Comparison of ENCODE assay signal across 13 cellular contexts in the genomic region with DNA sequence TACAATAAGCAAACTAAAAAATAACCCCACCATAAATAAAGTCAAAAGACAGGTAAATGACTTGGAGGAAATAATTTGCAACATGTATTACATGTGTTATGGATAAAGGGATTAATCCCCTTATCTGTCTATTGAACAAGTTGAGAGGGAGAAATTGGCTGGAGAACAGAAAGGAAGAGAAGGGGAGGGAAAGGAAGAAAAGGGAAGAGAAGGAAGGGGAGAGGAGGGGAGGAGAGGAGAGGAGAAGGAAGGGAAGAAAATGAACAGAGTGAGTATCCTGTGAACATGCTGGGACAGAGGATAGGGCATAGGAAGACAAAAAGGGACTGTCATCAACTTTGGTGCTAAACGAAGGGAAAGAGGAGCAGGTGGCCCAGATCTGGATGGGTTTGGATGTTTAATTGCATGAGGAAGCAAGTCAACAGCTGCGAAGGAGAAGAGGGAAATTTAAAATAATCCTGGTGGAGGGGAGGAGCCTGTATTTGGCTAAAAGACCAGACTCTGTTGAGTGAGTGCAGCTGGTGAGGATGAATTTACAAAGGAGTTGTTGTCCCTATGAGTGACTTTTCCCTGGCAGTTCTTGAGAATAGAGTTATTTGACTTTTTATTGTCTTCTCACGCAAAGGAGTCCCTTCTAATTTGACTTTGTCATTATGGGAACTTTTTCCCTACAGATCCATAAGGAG. TPM values are rescaled to one million over a fixed set of nuclear protein-coding genes. Genes with fewer than 3 reads are reported as not detected.
DNase-seq lines count a peak whose midpoint lies in the region; ATAC-seq and TF ChIP-seq lines count a peak whose summit lies in the region.
"Had no signal": no experiment of that assay in that cellular context is flagged by ENCODE, and none has a peak within 500 bp of the region (broad histone marks: within the 10 kb centered on the region; RNA-seq: fewer than 3 reads in every experiment).

No MANE protein-coding gene starts in this region.

- BruUV-seq in A673 (replicated peaks; lab: Mats Ljungman, UMichigan), result no TSS peak

- POLR2A ChIA-PET in A673 (lab: Charles Lee; ENCODE audit: low non-redundant PET), result no interaction called here

- ATAC-seq in heart right ventricle, result peak in 6 of 8 donors; percentile 47 to 78 (median 58)
- no peak for ATAC-seq in HG02610 (IDR thresholded peaks at IDR 0.05; ENCODE audit: unreplicated experiment)
- ATAC-seq: activated naive CD8-positive, alpha-beta T cell treated with anti-CD3 and anti-CD28 coated beads, Interleukin-2, amount 50 U/mL, for 24 hours had no signal

- H2AFZ ChIP-seq in OCI-LY1 (ENCODE audit: low read length), result no peak overlapping the region
- H2AFZ ChIP-seq: GM23248 had no signal

- peaks cover 22% of the 10 kb centered on the region for H3K4me1 ChIP-seq in A673 (ENCODE audit: insufficient read depth, low read length, poor library complexity, severe bottlenecking)
- peaks cover 79% of the 10 kb centered on the region for H3K4me1 ChIP-seq in OCI-LY1 (ENCODE audit: insufficient read depth, low read length, severe bottlenecking)
- H3K4me1 ChIP-seq in heart right ventricle, result peaks cover 0 to 28% (median 6%) of the 10 kb centered on the region in 9 donors

- no peaks in the 10 kb centered on the region for H3K79me2 ChIP-seq in OCI-LY1 (ENCODE audit: insufficient read depth, low read length)

- peak overlapping the region; percentile 9; the same call in 1 of the 2 replicates for H3K9ac ChIP-seq in OCI-LY1 (ENCODE audit: low read length)
- H3K9ac ChIP-seq: GM23248 had no signal

- WGBS in heart right ventricle, 2 donors, result 59 to 61% methylated on average over 3 of the region's 3 CpGs

- H3K4me2 ChIP-seq in OCI-LY1 (ENCODE audit: low read length), result no peak overlapping the region

- no peak overlapping the region for H3K27ac ChIP-seq in A673 (ENCODE audit: low read depth, low read length, poor library complexity, severe bottlenecking)
- peak overlapping the region; percentile 95 for H3K27ac ChIP-seq in OCI-LY1 (ENCODE audit: low read depth, low read length, poor library complexity, severe bottlenecking)
- H3K27ac ChIP-seq in heart right ventricle, result peak overlapping the region in 1 of 10 donors; percentile 45
- H3K27ac ChIP-seq: GM23248 had no signal

- H3K27me3 ChIP-seq in A673 (replicated peaks; ENCODE audit: insufficient read depth, low read depth, low read length, poor library complexity), result no peaks in the 10 kb centered on the region
- H3K27me3 ChIP-seq in OCI-LY1 (ENCODE audit: insufficient read depth, low read length), result no peaks in the 10 kb centered on the region
- no peaks in the 10 kb centered on the region for H3K27me3 ChIP-seq in heart right ventricle

- DNase-seq in A673 (ENCODE audit: low spot score), result peak; percentile 48
- DNase-seq in DMS53 treated with DMSO at 0.1 percent for 48 hours (lab: John Stamatoyannopoulos, UW; ENCODE audit: unreplicated experiment), result peak; percentile 67
- peak in 1 of 2 donors; percentile 16 for DNase-seq in heart right ventricle
- DNase-seq in T-helper 9 cell, result no peak
- no peak for DNase-seq in T-helper 1 cell
- no peak for DNase-seq in AG08396 (ENCODE audit: low spot score)
- DNase-seq: activated CD8-positive, alpha-beta T cell treated with anti-CD3 and anti-CD28 coated beads for 36 hours; activated naive CD8-positive, alpha-beta T cell treated with anti-CD3 and anti-CD28 coated beads, Interleukin-2, amount 50 U/mL, for 24 hours; GM23248; left cardiac atrium; SW 1271 had no signal

- no peak for TF ChIP-seq CTCF in A673 (conservative IDR thresholded peaks at IDR 0.05; ENCODE audit: low read depth, low read length)
- no peak for TF ChIP-seq CTCF in OCI-LY1 (IDR thresholded peaks at IDR 0.05; ENCODE audit: low read length)
- no peak for TF ChIP-seq CTCF in heart right ventricle (IDR thresholded peaks at IDR 0.05)

- no peaks in the 10 kb centered on the region for H3K9me2 ChIP-seq in OCI-LY1 (ENCODE audit: low read depth, low read length)

- CTCF ChIA-PET in A673 (lab: Charles Lee), result no interaction called here

- intact Hi-C loops in A673 (cut with micrococcal nuclease; ENCODE audit: unreplicated experiment), result no loop called here
- intact Hi-C loops in heart right ventricle (cut with DNase I), result no loop called here

- H3K9me3 ChIP-seq in A673 (ENCODE audit: low read depth, low read length, poor library complexity, severe bottlenecking) (no peaks in the 10 kb centered on the region), OCI-LY1 (ENCODE audit: low read length) (no peaks in the 10 kb centered on the region), heart right ventricle (no peaks in the 10 kb centered on the region)

- no peaks in the 10 kb centered on the region for H3F3A ChIP-seq in OCI-LY1 (ENCODE audit: insufficient read depth, low read length)

- H3K4me3 ChIP-seq in A673 (ENCODE audit: low read depth, low read length, poor library complexity, severe bottlenecking), result no peak overlapping the region
- H3K4me3 ChIP-seq in OCI-LY1 (ENCODE audit: low read depth, low read length, poor library complexity, severe bottlenecking), result no peak overlapping the region
- H3K4me3 ChIP-seq in heart right ventricle, result no peak overlapping the region
- H3K4me3 ChIP-seq: GM23248 had no signal

- H3K36me3 ChIP-seq in A673 (ENCODE audit: insufficient read depth, low read length, poor library complexity, severe bottlenecking) (no peaks in the 10 kb centered on the region), OCI-LY1 (ENCODE audit: insufficient read depth, low read length) (no peaks in the 10 kb centered on the region), heart right ventricle (no peaks in the 10 kb centered on the region)

- H4K20me1 ChIP-seq in OCI-LY1 (ENCODE audit: insufficient read depth, low read length), result no peaks in the 10 kb centered on the region

RNA-seq across cellular contexts. Expression of a gene that starts 14.2 kb away (rescaled TPM):
- 5.8 and 7.1 TPM in 2 replicates for total RNA-seq in A673 (2021)
- 1 to 10 TPM; 3.2 to 8.5 (median 4.8) TPM for total RNA-seq in heart right ventricle
- polyA plus RNA-seq in heart right ventricle, result 1 to 10 TPM; 4.0 to 6.9 TPM

Comparison
In these comparisons a context has a peak if more than half of its experiments do, and no peak if none do; other contexts are left out.
1. DNase-seq: peak in A673 (single experiment) and DMS53 treated with DMSO at 0.1 percent for 48 hours (single experiment); none in T-helper 9 cell (single experiment), T-helper 1 cell (0 of 5) and AG08396 (single experiment).